24 cellular contexts compared by ENCODE assay signal in the genomic region with DNA sequence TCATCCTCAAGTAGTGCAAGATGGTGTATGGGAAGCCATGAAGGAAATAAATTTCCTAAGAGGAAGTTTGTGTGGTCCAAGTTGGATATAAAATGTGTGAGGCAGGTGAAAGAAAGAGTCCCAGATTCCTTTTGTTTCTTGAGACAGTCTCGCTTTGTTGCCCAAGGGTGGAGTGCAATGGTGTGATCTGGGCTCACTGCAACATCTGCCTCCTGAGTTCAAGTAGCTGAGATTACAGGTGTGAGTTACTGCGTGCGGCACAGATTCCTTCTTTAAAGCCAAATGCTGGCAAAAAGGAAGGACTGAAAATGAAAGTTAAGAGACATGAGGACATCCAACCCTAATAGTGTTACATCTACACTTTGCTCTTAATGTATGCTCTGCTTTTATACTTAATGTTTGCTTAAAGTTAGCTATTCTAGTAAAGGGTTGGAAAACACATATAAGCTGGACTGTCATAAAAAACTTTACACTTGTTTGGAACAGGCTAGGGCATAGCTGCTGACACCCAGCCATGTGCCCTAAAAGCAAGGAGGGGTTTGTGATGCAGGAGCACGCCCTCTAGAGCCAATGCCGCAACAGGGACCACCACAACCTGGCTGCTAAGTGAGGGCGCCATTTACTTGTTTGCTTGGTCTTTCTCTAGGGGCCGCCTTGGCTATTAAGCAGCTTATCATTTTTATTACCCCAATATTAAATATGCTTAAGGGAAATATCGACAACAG. TPM values are rescaled to one million over a fixed set of nuclear protein-coding genes. Genes with fewer than 3 reads are reported as not detected.
DNase-seq lines count a peak whose midpoint lies in the region; ATAC-seq, FAIRE-seq and TF ChIP-seq lines count a peak whose summit lies in the region.
"Had no signal": no experiment of that assay in that cellular context is flagged by ENCODE, and none has a peak within 500 bp of the region (broad histone marks: within the 10 kb centered on the region; RNA-seq: fewer than 3 reads in every experiment).

No MANE protein-coding gene starts in this region.

- POLR2A ChIA-PET in HepG2 (lab: Yijun Ruan, JAX), result no interaction called here

- H3K27ac ChIP-seq in HepG2 (ENCODE audit: extremely low read length, insufficient read depth, low read length), result no peak overlapping the region
- no peak overlapping the region for H3K27ac ChIP-seq in right lobe of liver
- H3K27ac ChIP-seq: body of pancreas, ovary, uterus had no signal

- no peaks in the 10 kb centered on the region for H4K20me1 ChIP-seq in HepG2 (ENCODE audit: insufficient read depth, low read length)

- BruUV-seq in HepG2 (replicated peaks; lab: Mats Ljungman, UMichigan), result no TSS peak

- H3K9ac ChIP-seq in HepG2 (ENCODE audit: insufficient read depth, low read depth, low read length), result no peak overlapping the region

- H3K36me3 ChIP-seq in HepG2 (replicated peaks in 1 of 2; ENCODE audit: control insufficient read depth in 1 of 2, insufficient read depth in 2 of 2, low read length in 2 of 2), result no peaks in the 10 kb centered on the region
- H3K36me3 ChIP-seq in right lobe of liver, result no peaks in the 10 kb centered on the region
- H3K36me3 ChIP-seq: HAP-1, ovary, uterus had no signal

- no peaks in the 10 kb centered on the region for H3K4me1 ChIP-seq in HepG2 (ENCODE audit: insufficient read depth, low read length)
- H3K4me1 ChIP-seq in right lobe of liver, result no peaks in the 10 kb centered on the region
- H3K4me1 ChIP-seq: body of pancreas, uterus had no signal

- in situ Hi-C loops in HepG2 (cut with HindIII; ENCODE audit: extremely low pct_ligation_motif_present, low pct_unique_long_range_greater_than_20kb), result no loop called here
- in situ Hi-C loops in SK-MEL-5 (cut with HindIII; ENCODE audit: low pct_unique_long_range_greater_than_20kb, low sequenced_read_pairs), result no loop called here
- in situ Hi-C loops in G401 (cut with HindIII; ENCODE audit: low sequenced_read_pairs), result no loop called here

- no peaks in the 10 kb centered on the region for H3K27me3 ChIP-seq in HepG2 (ENCODE audit: control insufficient read depth in 1 of 2, insufficient read depth in 2 of 2, low read length in 2 of 2)
- H3K27me3 ChIP-seq in right lobe of liver, result no peaks in the 10 kb centered on the region
- H3K27me3 ChIP-seq: body of pancreas, ovary, uterus had no signal

- H3K4me3 ChIP-seq in HepG2 (replicated peaks in 1 of 3; ENCODE audit: insufficient read depth in 1 of 3, low read depth in 2 of 3, low read length in 3 of 3), result no peak overlapping the region
- no peak overlapping the region for H3K4me3 ChIP-seq in right lobe of liver
- H3K4me3 ChIP-seq: body of pancreas, HAP-1, ovary, uterus had no signal

- TF ChIP-seq EP300 in HepG2 (IDR thresholded peaks at IDR 0.05; ENCODE audit: low read depth in 2 of 2, low read length in 2 of 2), result no peak
- no peak for TF ChIP-seq EP300 in HepG2 (CRISPR knock-in tag; IDR thresholded peaks at IDR 0.05; ENCODE audit: borderline replicate concordance)

- intact Hi-C loops in HepG2 (cut with micrococcal nuclease; ENCODE audit: unreplicated experiment), result loop anchor here (10.0 kb wide), 1 partner anchor 53 kb away; no protein-coding TSS in a partner anchor
- intact Hi-C loops in right lobe of liver (cut with DNase I), result no loop called here

- CTCF ChIA-PET in HepG2 (lab: Yijun Ruan, JAX; ENCODE audit: low intra/inter-chr PET ratio, low total read pairs), result no interaction called here

- no peaks in the 10 kb centered on the region for H3K79me2 ChIP-seq in HepG2 (ENCODE audit: insufficient read depth, low read length)

- TF ChIP-seq POLR2A in HepG2 (IDR thresholded peaks at IDR 0.05; ENCODE audit: insufficient read depth in 1 of 2, low read depth in 2 of 2, low read length in 2 of 2), result no peak
- TF ChIP-seq POLR2A in right lobe of liver (IDR thresholded peaks at IDR 0.05), result no peak

- TF ChIP-seq CTCF in HepG2 (CRISPR knock-in tag; IDR thresholded peaks at IDR 0.05) (peak; percentile 44), right lobe of liver (IDR thresholded peaks at IDR 0.05) (no peak)

- DNase-seq in HepG2 (ENCODE audit: low spot score) (no peak), right lobe of liver (no peak), SK-MEL-5 (ENCODE audit: low read depth, low spot score) (peak; percentile 40), iPS-NIHi11 (ENCODE audit: low spot score) (peak; percentile 57), G401 (ENCODE audit: low spot score) (no peak), GM19240 (ENCODE audit: insufficient read length, low spot score) (no peak)
- DNase-seq in stimulated activated naive CD8-positive, alpha-beta T cell treated with anti-CD3 and anti-CD28 coated beads, Interleukin-15, Interleukin-2, amounts not matched to agents 100 U/mL and 50 U/mL, for 24 hours, result no peak
- DNase-seq: activated CD4-positive, alpha-beta T cell treated with anti-CD3 and anti-CD28 coated beads, Interleukin-2, amount 50 U/mL, for 48 hours; activated T-cell treated with anti-CD3 and anti-CD28 coated beads, Interleukin-2, amount 50 U/mL, for 4 hours; body of pancreas; CD8-positive, alpha-beta memory T cell; KBM-7; mammary epithelial cell; naive thymus-derived CD4-positive, alpha-beta T cell; ovary; stimulated activated CD4-positive, alpha-beta T cell treated with anti-CD3 and anti-CD28 coated beads, Interleukin-4, amount 100 ng/mL, for 1 hour; T-cell; uterus had no signal

- H3K4me2 ChIP-seq in HepG2 (ENCODE audit: low read depth, low read length), result no peak overlapping the region

- no peak for FAIRE-seq in HepG2 (lab: Jason Lieb, UNC)

- ATAC-seq in HepG2 (peak; percentile 36), right lobe of liver (no peak), GM21515 (IDR thresholded peaks at IDR 0.05; ENCODE audit: unreplicated experiment) (no peak)
- ATAC-seq in stimulated activated naive CD8-positive, alpha-beta T cell treated with anti-CD3 and anti-CD28 coated beads, Interleukin-15, Interleukin-2, amounts not matched to agents 100 U/mL and 50 U/mL, for 24 hours, result no peak
- ATAC-seq: activated naive CD4-positive, alpha-beta T cell treated with anti-CD3 and anti-CD28 coated beads, Interleukin-2, amount 50 U/mL, for 72 hours; activated T-cell treated with anti-CD3 and anti-CD28 coated beads, Interleukin-2, amount 50 U/mL, for 4 hours; body of pancreas; esophagus mucosa; naive thymus-derived CD4-positive, alpha-beta T cell; T-cell had no signal

- no peak overlapping the region for H2AFZ ChIP-seq in HepG2 (ENCODE audit: low read length)

- no peaks in the 10 kb centered on the region for H3K9me3 ChIP-seq in HepG2 (ENCODE audit: low read length)
- no peaks in the 10 kb centered on the region for H3K9me3 ChIP-seq in right lobe of liver
- H3K9me3 ChIP-seq: body of pancreas, ovary, uterus had no signal

- WGBS in HepG2 (ENCODE audit: low lambda C conversion rate), result 29% methylated on average over 8 of the region's 8 CpGs
- 68% methylated on average over 6 of the region's 8 CpGs for WGBS in right lobe of liver (ENCODE audit: insufficient coverage, low coverage, low lambda C conversion rate, missing lambda C conversion rate)

- no peak for TF ChIP-seq RAD21 in HepG2 (CRISPR knock-in tag; IDR thresholded peaks at IDR 0.05)

TF ChIP-seq in HepG2, 621 proteins besides CTCF, POLR2A, EP300 and RAD21:
- TF ChIP-seq THYN1 (CRISPR knock-in tag; IDR thresholded peaks at IDR 0.05; ENCODE audit: borderline replicate concordance, low read depth), result no peak
- TF ChIP-seq, protein P1, sequence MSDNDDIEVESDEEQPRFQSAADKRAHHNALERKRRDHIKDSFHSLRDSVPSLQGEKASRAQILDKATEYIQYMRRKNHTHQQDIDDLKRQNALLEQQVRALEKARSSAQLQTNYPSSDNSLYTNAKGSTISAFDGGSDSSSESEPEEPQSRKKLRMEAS (IDR thresholded peaks at IDR 0.05), result 0 out of 2 replicates have a peak, but pooled peaks have one; percentile 15
- peak; percentile 7; the same call in 1 of the 2 replicates for TF ChIP-seq STAG1 (CRISPR knock-in tag; IDR thresholded peaks at IDR 0.05)

RNA-seq across cellular contexts. Expression of a gene that starts 34.5 kb away (rescaled TPM):
- total RNA-seq in HepG2 (2016; rRNA removed; fragmentation: Illumina TruSeq; extraction: Trizol) (0.20 TPM in 2 replicates), right lobe of liver (not detected)
- total RNA-seq in HepG2 (2016; cell fraction: cytosol; rRNA removed; fragmentation: Illumina TruSeq; extraction: Trizol; ENCODE audit: low read depth), result 0.20 and 0.26 TPM in 2 replicates
- 0.18 and 0.26 TPM in 2 replicates for total RNA-seq in HepG2 (2016; cell fraction: insoluble cytoplasmic fraction; rRNA removed; fragmentation: Illumina TruSeq; extraction: Trizol)
- total RNA-seq in HepG2 (2016; cell fraction: membrane; rRNA removed; fragmentation: Illumina TruSeq; extraction: Trizol), result 0.45 TPM in 1 of 2 replicates, not detected in the other
- total RNA-seq in HepG2 (2016; cell fraction: nucleus; rRNA removed; fragmentation: Illumina TruSeq; extraction: Trizol), result not detected in 2 replicates
- 0.25 and 0.56 TPM in 2 replicates for polyA plus RNA-seq in HepG2 (2011; rRNA removed)
- polyA plus RNA-seq in HepG2 (2011; cell fraction: cytosol; rRNA removed), result 0.28 and 0.48 TPM in 2 replicates
- 0.23 and 0.24 TPM in 2 replicates for polyA plus RNA-seq in HepG2 (2011; cell fraction: nucleus; rRNA removed)
- not detected in 2 replicates for polyA plus RNA-seq in HepG2 (2012)
- 0.07 and 0.22 TPM in 2 replicates for polyA plus RNA-seq in HepG2 (2016; cell fraction: cytosol; fragmentation: Illumina TruSeq; extraction: Trizol; ENCODE audit: low read depth)
- 0.29 and 0.39 TPM in 2 replicates for polyA plus RNA-seq in HepG2 (2016; cell fraction: insoluble cytoplasmic fraction; fragmentation: Illumina TruSeq; extraction: Trizol; ENCODE audit: low read depth)
- 0.48 and 0.54 TPM in 2 replicates for polyA plus RNA-seq in HepG2 (2016; cell fraction: membrane; fragmentation: Illumina TruSeq; extraction: Trizol; ENCODE audit: low read depth)
- 0.59 TPM in 1 of 2 replicates, not detected in the other for polyA plus RNA-seq in HepG2 (2016; cell fraction: nucleus; fragmentation: Illumina TruSeq; extraction: Trizol; ENCODE audit: insufficient read depth, low read depth)
- polyA minus RNA-seq in HepG2 (2011; rRNA and poly(A)+ RNA removed; ENCODE audit: low replicate concordance), result 0.70 TPM in 1 of 2 replicates, not detected in the other
- polyA minus RNA-seq in HepG2 (2011; cell fraction: cytosol; rRNA and poly(A)+ RNA removed), result not detected in 2 replicates
- polyA minus RNA-seq in HepG2 (2011; cell fraction: nucleus; rRNA and poly(A)+ RNA removed), result not detected in 2 replicates
- not detected in 2 replicates for total RNA-seq in SK-MEL-5 (2014; rRNA removed; shearing (Covaris generic))
- polyA plus RNA-seq in SK-MEL-5 (2015; cell fraction: cytosol; rRNA removed), result not detected in 2 replicates
- not detected in 2 replicates for polyA plus RNA-seq in SK-MEL-5 (2015; cell fraction: nucleus; rRNA removed)
- total RNA-seq in G401 (2014; rRNA removed; shearing (Covaris generic)), result 1.4 and 23.0 TPM in 2 replicates
- total RNA-seq: activated naive CD4-positive, alpha-beta T cell treated with anti-CD3 and anti-CD28 coated beads, Interleukin-2, amount 50 U/mL, for 72 hours; activated T-cell treated with anti-CD3 and anti-CD28 coated beads, Interleukin-2, amount 50 U/mL, for 4 hours; body of pancreas; CD8-positive, alpha-beta memory T cell; dermis microvascular lymphatic vessel endothelial cell; esophagus mucosa; glomerular endothelial cell; mammary epithelial cell; naive thymus-derived CD4-positive, alpha-beta T cell; T-cell had no signal
- polyA plus RNA-seq: CD8-positive, alpha-beta memory T cell; mammary epithelial cell; naive thymus-derived CD4-positive, alpha-beta T cell had no signal

Comparison
In these comparisons a context has a peak if more than half of its experiments do, and no peak if none do; other contexts are left out.
1. DNase-seq: peak in SK-MEL-5 (single experiment) and iPS-NIHi11 (single experiment); none in HepG2 (single experiment), right lobe of liver (0 of 3), stimulated activated naive CD8-positive, alpha-beta T cell treated with anti-CD3 and anti-CD28 coated beads, Interleukin-15, Interleukin-2, amounts not matched to agents 100 U/mL and 50 U/mL, for 24 hours (single experiment), G401 (single experiment) and GM19240 (single experiment).